ENCODE assay signal across 12 cellular contexts in genomic region chr19:47350599-47350998, GRCh38. TPM values are rescaled to one million over a fixed set of nuclear protein-coding genes. Genes with fewer than 3 reads are reported as not detected.
DNase-seq lines count a peak whose midpoint lies in the region; ATAC-seq and TF ChIP-seq lines count a peak whose summit lies in the region.
"Had no signal": no experiment of that assay in that cellular context is flagged by ENCODE, and none has a peak within 500 bp of the region (broad histone marks: within the 10 kb centered on the region; RNA-seq: fewer than 3 reads in every experiment).

No MANE protein-coding gene starts in this region.

- TF ChIP-seq CTCF in SU-DHL-6 (IDR thresholded peaks at IDR 0.05; ENCODE audit: insufficient read depth, low read length, poor library complexity, severe bottlenecking) (no peak), endothelial cell (IDR thresholded peaks at IDR 0.05; ENCODE audit: unreplicated experiment) (no peak)

- peaks cover 38% of the 10 kb centered on the region for H3K79me2 ChIP-seq in SU-DHL-6 (ENCODE audit: insufficient read depth, low read length)

- H3K9me2 ChIP-seq in SU-DHL-6 (replicated peaks; ENCODE audit: insufficient read depth, low read length) = no peaks in the 10 kb centered on the region

- no peak overlapping the region for H2AFZ ChIP-seq in SU-DHL-6 (ENCODE audit: low read depth, low read length, severe bottlenecking)

- peak overlapping the region; percentile 85 for H3K9ac ChIP-seq in SU-DHL-6 (ENCODE audit: low read length)

- no peaks in the 10 kb centered on the region for H3K36me3 ChIP-seq in SU-DHL-6 (ENCODE audit: low read length)

- H4K20me1 ChIP-seq in SU-DHL-6 (ENCODE audit: low read depth, low read length) = no peaks in the 10 kb centered on the region

- peaks cover 52% of the 10 kb centered on the region for H3K4me1 Mint-ChIP-seq in activated naive CD4-positive, alpha-beta T cell treated with anti-CD3 and anti-CD28 coated beads, Interleukin-2, amount 50 U/mL, for 24 hours
- H3K4me1 Mint-ChIP-seq in endothelial cell (ENCODE audit: unreplicated experiment) = peaks cover 18% of the 10 kb centered on the region
- H3K4me1 Mint-ChIP-seq in stimulated activated memory B cell treated with anti-CD40 and anti-IgM and Interleukin-4, amounts not matched to agents 10 μg/mL and 1 μg/mL and 100 μg/mL, for 72 hours = peaks cover 49% of the 10 kb centered on the region

- peaks cover 15% of the 10 kb centered on the region for H3K36me3 Mint-ChIP-seq in activated naive CD4-positive, alpha-beta T cell treated with anti-CD3 and anti-CD28 coated beads, Interleukin-2, amount 50 U/mL, for 24 hours
- peaks cover 5% of the 10 kb centered on the region for H3K36me3 Mint-ChIP-seq in endothelial cell (ENCODE audit: low read depth, unreplicated experiment)
- H3K36me3 Mint-ChIP-seq in stimulated activated memory B cell treated with anti-CD40 and anti-IgM and Interleukin-4, amounts not matched to agents 10 μg/mL and 1 μg/mL and 100 μg/mL, for 72 hours = peaks cover 56% of the 10 kb centered on the region

- peaks cover 6% of the 10 kb centered on the region; the same call in 1 of the 2 replicates for H3F3A ChIP-seq in SU-DHL-6 (ENCODE audit: insufficient read depth)

- no peak for ATAC-seq in stimulated activated memory B cell treated with anti-CD40 and anti-IgM and Interleukin-4, amounts not matched to agents 10 μg/mL and 1 μg/mL and 100 μg/mL, for 72 hours
- ATAC-seq in HG02571 (IDR thresholded peaks at IDR 0.05; ENCODE audit: unreplicated experiment) (no peak), GM21737 (IDR thresholded peaks at IDR 0.05; ENCODE audit: unreplicated experiment) (no peak)

- peak overlapping the region; percentile 18 for H3K4me2 ChIP-seq in SU-DHL-6 (ENCODE audit: low read depth, low read length, poor library complexity, severe bottlenecking)

- no peak for DNase-seq in activated naive CD4-positive, alpha-beta T cell treated with anti-CD3 and anti-CD28 coated beads, Interleukin-2, amount 50 U/mL, for 16 hours
- DNase-seq in endothelial cell (ENCODE audit: low spot score) = no peak
- no peak for DNase-seq in NCI-H187 treated with DMSO at 0.1 percent for 48 hours (lab: John Stamatoyannopoulos, UW)
- DNase-seq: NCI-H526 treated with DMSO at 0.1 percent for 48 hours; Right ventricle myocardium superior; stimulated activated naive CD4-positive, alpha-beta T cell; WERI-Rb-1 had no signal

- H3K27me3 Mint-ChIP-seq in activated naive CD4-positive, alpha-beta T cell treated with anti-CD3 and anti-CD28 coated beads, Interleukin-2, amount 50 U/mL, for 24 hours = no peaks in the 10 kb centered on the region
- peaks cover 7% of the 10 kb centered on the region for H3K27me3 Mint-ChIP-seq in endothelial cell (ENCODE audit: unreplicated experiment)
- no peaks in the 10 kb centered on the region for H3K27me3 Mint-ChIP-seq in stimulated activated memory B cell treated with anti-CD40 and anti-IgM and Interleukin-4, amounts not matched to agents 10 μg/mL and 1 μg/mL and 100 μg/mL, for 72 hours

- H3K27me3 ChIP-seq in SU-DHL-6 (ENCODE audit: low read length) = no peaks in the 10 kb centered on the region

- H3K27ac ChIP-seq in SU-DHL-6 (ENCODE audit: low read depth, low read length) = no peak overlapping the region
- H3K27ac ChIP-seq: WERI-Rb-1 had no signal

- H3K4me3 ChIP-seq in SU-DHL-6 (ENCODE audit: insufficient read depth, low read length, poor library complexity, severe bottlenecking) = no peak overlapping the region

- peak overlapping the region; percentile 5 for H3K27ac Mint-ChIP-seq in activated naive CD4-positive, alpha-beta T cell treated with anti-CD3 and anti-CD28 coated beads, Interleukin-2, amount 50 U/mL, for 24 hours
- peak overlapping the region; percentile 0 for H3K27ac Mint-ChIP-seq in endothelial cell (ENCODE audit: unreplicated experiment)
- no peak overlapping the region for H3K27ac Mint-ChIP-seq in stimulated activated memory B cell treated with anti-CD40 and anti-IgM and Interleukin-4, amounts not matched to agents 10 μg/mL and 1 μg/mL and 100 μg/mL, for 72 hours

- H3K9me3 ChIP-seq in SU-DHL-6 (ENCODE audit: insufficient read depth, low read length) = no peaks in the 10 kb centered on the region

- H3K4me3 Mint-ChIP-seq in activated naive CD4-positive, alpha-beta T cell treated with anti-CD3 and anti-CD28 coated beads, Interleukin-2, amount 50 U/mL, for 24 hours = peak overlapping the region; percentile 92
- H3K4me3 Mint-ChIP-seq in endothelial cell (ENCODE audit: unreplicated experiment) = peak overlapping the region; percentile 4
- H3K4me3 Mint-ChIP-seq in stimulated activated memory B cell treated with anti-CD40 and anti-IgM and Interleukin-4, amounts not matched to agents 10 μg/mL and 1 μg/mL and 100 μg/mL, for 72 hours = peak overlapping the region; percentile 10

- H3K9me3 Mint-ChIP-seq in activated naive CD4-positive, alpha-beta T cell treated with anti-CD3 and anti-CD28 coated beads, Interleukin-2, amount 50 U/mL, for 24 hours = no peaks in the 10 kb centered on the region
- no peaks in the 10 kb centered on the region for H3K9me3 Mint-ChIP-seq in endothelial cell (ENCODE audit: unreplicated experiment)
- H3K9me3 Mint-ChIP-seq in stimulated activated memory B cell treated with anti-CD40 and anti-IgM and Interleukin-4, amounts not matched to agents 10 μg/mL and 1 μg/mL and 100 μg/mL, for 72 hours = peaks cover 9% of the 10 kb centered on the region

RNA-seq across cellular contexts. Expression of gene DHX34, which starts 1.5 kb away (rescaled TPM):
- total RNA-seq in endothelial cell (ENCODE audit: unreplicated experiment) = 19.4 TPM

RNA-seq across cellular contexts. Expression of gene C5AR2, which starts 18.6 kb away (rescaled TPM):
- 0.59 TPM for total RNA-seq in endothelial cell (ENCODE audit: unreplicated experiment)

RNA-seq across cellular contexts. Expression of gene C5AR1, which starts 40.9 kb away (rescaled TPM):
- total RNA-seq in endothelial cell (ENCODE audit: unreplicated experiment) = 0.56 TPM

Comparison
In these comparisons a context has a peak if more than half of its experiments do, and no peak if none do; other contexts are left out.
1. H3K4me3 Mint-ChIP-seq: peak in every context shown above with its lines; median percentile 92 in activated naive CD4-positive, alpha-beta T cell treated with anti-CD3 and anti-CD28 coated beads, Interleukin-2, amount 50 U/mL, for 24 hours; 10 in stimulated activated memory B cell treated with anti-CD40 and anti-IgM and Interleukin-4, amounts not matched to agents 10 μg/mL and 1 μg/mL and 100 μg/mL, for 72 hours; 4 in endothelial cell.